ENCODE assay signal across 15 cellular contexts in genomic region chr22:27990451-27990840, GRCh38.
DNase-seq lines count a peak whose midpoint lies in the region; ATAC-seq, FAIRE-seq and TF ChIP-seq lines count a peak whose summit lies in the region.
"Had no signal": no experiment of that assay in that cellular context is flagged by ENCODE, and none has a peak within 500 bp of the region (broad histone marks: within the 10 kb centered on the region; RNA-seq: fewer than 3 reads in every experiment).

No MANE protein-coding gene starts in this region.

- dilution Hi-C loops in endothelial cell of umbilical vein (cut with MboI; ENCODE audit: extremely low pct_ligation_motif_present, low sequenced_read_pairs), result no loop called here

- peak overlapping the region; percentile 88 for H2AFZ ChIP-seq in endothelial cell of umbilical vein (ENCODE audit: low read depth, low read length)
- H2AFZ ChIP-seq: hepatocyte had no signal

- peaks cover 3% of the 10 kb centered on the region for H3K4me1 ChIP-seq in endothelial cell of umbilical vein (ENCODE audit: control insufficient read depth, extremely low read depth, insufficient read depth, low read length)
- peaks cover 0 to 15% (median 0%) of the 10 kb centered on the region in 4 donors for H3K4me1 ChIP-seq in tibial nerve
- H3K4me1 ChIP-seq: colonic mucosa had no signal

- no peak overlapping the region for H3K27ac Mint-ChIP-seq in activated CD4-positive, alpha-beta memory T cell treated with anti-CD3 and anti-CD28 coated beads for 36 hours

- H3K36me3 Mint-ChIP-seq in activated CD4-positive, alpha-beta memory T cell treated with anti-CD3 and anti-CD28 coated beads for 36 hours, result no peaks in the 10 kb centered on the region

- H3K27me3 Mint-ChIP-seq in activated CD4-positive, alpha-beta memory T cell treated with anti-CD3 and anti-CD28 coated beads for 36 hours, result no peaks in the 10 kb centered on the region

- H3K36me3 ChIP-seq in endothelial cell of umbilical vein (ENCODE audit: control insufficient read depth in 2 of 2, extremely low read depth in 1 of 2, insufficient read depth in 2 of 2, low read length in 2 of 2) (peaks cover 0 to 13% of the 10 kb centered on the region in 2 experiments), tibial nerve (peaks cover 0 to 86% (median 0%) of the 10 kb centered on the region in 3 donors)
- H3K36me3 ChIP-seq: colonic mucosa, ovary had no signal

- no peak for ATAC-seq in HG02588 (IDR thresholded peaks at IDR 0.05; ENCODE audit: unreplicated experiment)
- ATAC-seq: stimulated activated naive CD8-positive, alpha-beta T cell treated with anti-CD3 and anti-CD28 coated beads, Interleukin-15, Interleukin-2, amounts not matched to agents 100 U/mL and 50 U/mL, for 24 hours had no signal

- no peaks in the 10 kb centered on the region for H4K20me1 ChIP-seq in endothelial cell of umbilical vein (replicated peaks; ENCODE audit: control insufficient read depth, extremely low read depth, insufficient read depth, low read length)

- H3K27ac ChIP-seq in endothelial cell of umbilical vein (ENCODE audit: insufficient read depth, low read depth, low read length) (no peak overlapping the region), tibial nerve (peak overlapping the region; percentile 38 to 70 (median 69))
- H3K27ac ChIP-seq: colonic mucosa, hepatocyte, ovary had no signal

- no peak for TF ChIP-seq EP300 in tibial nerve (IDR thresholded peaks at IDR 0.05)

- H3K4me3 Mint-ChIP-seq in activated CD4-positive, alpha-beta memory T cell treated with anti-CD3 and anti-CD28 coated beads for 36 hours, result no peak overlapping the region

- peak; percentile 8 for DNase-seq in activated CD4-positive, CD25-positive, alpha-beta regulatory T cell treated with anti-CD3 and anti-CD28 coated beads, Interleukin-2, amount 50 U/mL, for 72 hours
- DNase-seq in activated CD4-positive, CD25-positive, alpha-beta regulatory T cell (lab: John Stamatoyannopoulos, UW), result no peak
- DNase-seq in endothelial cell of umbilical vein (ENCODE audit: low read depth, low spot score) (no peak), mesenteric fat pad (ENCODE audit: low spot score) (peak; percentile 68), tibial nerve (ENCODE audit: low spot score in 2 of 2) (no peak), SIG-M5 treated with dmso at 0.1 percent for 504 hours (lab: John Stamatoyannopoulos, UW; ENCODE audit: unreplicated experiment) (no peak)
- no peak for DNase-seq in activated CD4-positive, alpha-beta memory T cell treated with anti-CD3 and anti-CD28 coated beads for 36 hours
- DNase-seq: activated CD4-positive, alpha-beta T cell treated with anti-CD3 and anti-CD28 coated beads, Interleukin-2, amount 50 U/mL, for 1 hour; kidney glomerular epithelial cell; NCI-H345; stimulated activated naive CD8-positive, alpha-beta T cell treated with anti-CD3 and anti-CD28 coated beads, Interleukin-15, Interleukin-2, amounts not matched to agents 100 U/mL and 50 U/mL, for 24 hours had no signal

- H3K9me3 Mint-ChIP-seq in activated CD4-positive, alpha-beta memory T cell treated with anti-CD3 and anti-CD28 coated beads for 36 hours, result no peaks in the 10 kb centered on the region

- intact Hi-C loops in endothelial cell of umbilical vein (cut with micrococcal nuclease), result loop anchor here (5.0 kb wide), 1 partner anchor 103 kb away; no protein-coding TSS in a partner anchor
- intact Hi-C loops in activated CD4-positive, alpha-beta memory T cell treated with anti-CD3 and anti-CD28 coated beads for 36 hours (cut with micrococcal nuclease), result no loop called here

- H3K4me1 Mint-ChIP-seq in activated CD4-positive, alpha-beta memory T cell treated with anti-CD3 and anti-CD28 coated beads for 36 hours (ENCODE audit: low read depth), result no peaks in the 10 kb centered on the region

- H3K27me3 ChIP-seq in endothelial cell of umbilical vein (ENCODE audit: control insufficient read depth in 2 of 2, insufficient read depth in 2 of 2, low read length in 2 of 2), result no peaks in the 10 kb centered on the region
- no peaks in the 10 kb centered on the region for H3K27me3 ChIP-seq in tibial nerve
- H3K27me3 ChIP-seq: colonic mucosa, hepatocyte, ovary had no signal

- no peak overlapping the region for H3K4me2 ChIP-seq in endothelial cell of umbilical vein (ENCODE audit: insufficient read depth, low read length)
- H3K4me2 ChIP-seq: hepatocyte had no signal

- H3K9ac ChIP-seq in endothelial cell of umbilical vein (replicated peaks; ENCODE audit: extremely low read depth, insufficient read depth, low read length), result no peak overlapping the region

- no peaks in the 10 kb centered on the region for H3K9me3 ChIP-seq in endothelial cell of umbilical vein (replicated peaks; ENCODE audit: control insufficient read depth, insufficient read depth, low read length)
- H3K9me3 ChIP-seq in tibial nerve, result no peaks in the 10 kb centered on the region
- H3K9me3 ChIP-seq: colonic mucosa, ovary had no signal

- 84 to 89% methylated on average over 15 of the region's 15 CpGs for WGBS in tibial nerve, 2 donors

- CTCF ChIA-PET in endothelial cell of umbilical vein (lab: Charles Lee), result interaction anchor here (0.7 to 2.2 kb wide), 19 partner anchors 8 to 119 kb away, joined by 3 to 11 read pairs (median 5); partner anchors contain the start of gene PITPNB
- CTCF ChIA-PET in activated CD4-positive, alpha-beta memory T cell treated with anti-CD3 and anti-CD28 coated beads for 36 hours (lab: Charles Lee), result interaction anchor here (0.7 kb wide), 1 partner anchor 102 kb away, joined by 3 read pairs; no protein-coding TSS in a partner anchor

- TF ChIP-seq CTCF in endothelial cell of umbilical vein (IDR thresholded peaks at IDR 0.05; ENCODE audit: extremely low read depth in 1 of 2, insufficient read depth in 1 of 2, low read depth in 1 of 2, low read length in 2 of 2) (no peak), tibial nerve (IDR thresholded peaks at IDR 0.05) (no peak)

- TF ChIP-seq POLR2A in endothelial cell of umbilical vein (IDR thresholded peaks at IDR 0.05; ENCODE audit: low read depth, low read length) (no peak), tibial nerve (IDR thresholded peaks at IDR 0.05) (no peak)

- no peak for FAIRE-seq in endothelial cell of umbilical vein (lab: Jason Lieb, UNC)

- H3K4me3 ChIP-seq in endothelial cell of umbilical vein (replicated peaks in 1 of 3; ENCODE audit: insufficient read depth in 1 of 3, low read depth in 1 of 3, low read length in 3 of 3) (no peak overlapping the region), tibial nerve (no peak overlapping the region)
- H3K4me3 ChIP-seq: colonic mucosa, hepatocyte, ovary had no signal

- POLR2A ChIA-PET in endothelial cell of umbilical vein (lab: Charles Lee), result no interaction called here
- POLR2A ChIA-PET in activated CD4-positive, alpha-beta memory T cell treated with anti-CD3 and anti-CD28 coated beads for 36 hours (lab: Charles Lee), result no interaction called here

- H3K9me1 ChIP-seq in endothelial cell of umbilical vein (replicated peaks; ENCODE audit: control insufficient read depth, extremely low read depth, insufficient read depth, low read length), result no peaks in the 10 kb centered on the region

- no peaks in the 10 kb centered on the region for H3K79me2 ChIP-seq in endothelial cell of umbilical vein (ENCODE audit: control insufficient read depth, insufficient read depth, low read length)
- H3K79me2 ChIP-seq: hepatocyte had no signal

- BruUV-seq in endothelial cell of umbilical vein (replicated peaks; lab: Mats Ljungman, UMichigan), result no TSS peak

TF ChIP-seq in endothelial cell of umbilical vein, 7 proteins besides CTCF, POLR2A, EP300 and RAD21:
- no peak for TF ChIP-seq POLR2AphosphoS5 (IDR thresholded peaks at IDR 0.05; ENCODE audit: insufficient read depth, low read depth, low read length)

Comparison
In these comparisons a context has a peak if more than half of its experiments do, and no peak if none do; other contexts are left out.
1. DNase-seq: peak in activated CD4-positive, CD25-positive, alpha-beta regulatory T cell treated with anti-CD3 and anti-CD28 coated beads, Interleukin-2, amount 50 U/mL, for 72 hours (single experiment) and mesenteric fat pad (single experiment); none in activated CD4-positive, CD25-positive, alpha-beta regulatory T cell (0 of 4), endothelial cell of umbilical vein (single experiment), tibial nerve (0 of 2), SIG-M5 treated with dmso at 0.1 percent for 504 hours (single experiment) and activated CD4-positive, alpha-beta memory T cell treated with anti-CD3 and anti-CD28 coated beads for 36 hours (single experiment).